1 cellular context compared by ENCODE assay signal in genomic region chr19:31560021-31560770, GRCh38.
TF ChIP-seq lines count a peak whose summit lies in the region.

No MANE protein-coding gene starts in this region.

TF ChIP-seq in A549, 52 proteins besides CTCF, POLR2A, EP300 and RAD21 (continued from another document):
- TF ChIP-seq, protein P1, sequence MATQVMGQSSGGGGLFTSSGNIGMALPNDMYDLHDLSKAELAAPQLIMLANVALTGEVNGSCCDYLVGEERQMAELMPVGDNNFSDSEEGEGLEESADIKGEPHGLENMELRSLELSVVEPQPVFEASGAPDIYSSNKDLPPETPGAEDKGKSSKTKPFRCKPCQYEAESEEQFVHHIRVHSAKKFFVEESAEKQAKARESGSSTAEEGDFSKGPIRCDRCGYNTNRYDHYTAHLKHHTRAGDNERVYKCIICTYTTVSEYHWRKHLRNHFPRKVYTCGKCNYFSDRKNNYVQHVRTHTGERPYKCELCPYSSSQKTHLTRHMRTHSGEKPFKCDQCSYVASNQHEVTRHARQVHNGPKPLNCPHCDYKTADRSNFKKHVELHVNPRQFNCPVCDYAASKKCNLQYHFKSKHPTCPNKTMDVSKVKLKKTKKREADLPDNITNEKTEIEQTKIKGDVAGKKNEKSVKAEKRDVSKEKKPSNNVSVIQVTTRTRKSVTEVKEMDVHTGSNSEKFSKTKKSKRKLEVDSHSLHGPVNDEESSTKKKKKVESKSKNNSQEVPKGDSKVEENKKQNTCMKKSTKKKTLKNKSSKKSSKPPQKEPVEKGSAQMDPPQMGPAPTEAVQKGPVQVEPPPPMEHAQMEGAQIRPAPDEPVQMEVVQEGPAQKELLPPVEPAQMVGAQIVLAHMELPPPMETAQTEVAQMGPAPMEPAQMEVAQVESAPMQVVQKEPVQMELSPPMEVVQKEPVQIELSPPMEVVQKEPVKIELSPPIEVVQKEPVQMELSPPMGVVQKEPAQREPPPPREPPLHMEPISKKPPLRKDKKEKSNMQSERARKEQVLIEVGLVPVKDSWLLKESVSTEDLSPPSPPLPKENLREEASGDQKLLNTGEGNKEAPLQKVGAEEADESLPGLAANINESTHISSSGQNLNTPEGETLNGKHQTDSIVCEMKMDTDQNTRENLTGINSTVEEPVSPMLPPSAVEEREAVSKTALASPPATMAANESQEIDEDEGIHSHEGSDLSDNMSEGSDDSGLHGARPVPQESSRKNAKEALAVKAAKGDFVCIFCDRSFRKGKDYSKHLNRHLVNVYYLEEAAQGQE (IDR thresholded peaks at IDR 0.05), result no peak
